Comparison of ENCODE assay signal across 8 cellular contexts in genomic region chr16:67673712-67674580, GRCh38. TPM values are rescaled to one million over a fixed set of nuclear protein-coding genes. Genes with fewer than 3 reads are reported as not detected.
DNase-seq lines count a peak whose midpoint lies in the region; ATAC-seq and TF ChIP-seq lines count a peak whose summit lies in the region.

No MANE protein-coding gene starts in this region.

- H3K36me3 ChIP-seq in adipocyte (ENCODE audit: control insufficient read depth, insufficient read depth, low read length, severe bottlenecking) (no peaks in the 10 kb centered on the region), tibial nerve (peaks cover 0 to 11% (median 0%) of the 10 kb centered on the region in 3 donors)

- peak; percentile 24 to 82 for TF ChIP-seq EP300 in tibial nerve (IDR thresholded peaks at IDR 0.05)

- H3K9me3 ChIP-seq in adipocyte (ENCODE audit: control insufficient read depth, low read length) (no peaks in the 10 kb centered on the region), tibial nerve (no peaks in the 10 kb centered on the region)

- peak overlapping the region; percentile 69 for H3K9ac ChIP-seq in adipocyte (ENCODE audit: low read length)

- TF ChIP-seq POLR2A in tibial nerve (IDR thresholded peaks at IDR 0.05): no peak

- ATAC-seq in left colon (peak; percentile 67), HG02642 (IDR thresholded peaks at IDR 0.05; ENCODE audit: poor library complexity, unreplicated experiment) (no peak), omental fat pad (ENCODE audit: low FRiP score) (no peak)

- intact Hi-C loops in left colon (cut with DNase I, micrococcal nuclease): loop anchor here in 1 of 2 donors (10.0 kb wide), 1 partner anchor 131 kb away; the partner anchor contains the start of genes RANBP10 and TSNAXIP1

- WGBS in tibial nerve, 2 donors: 27 to 35% methylated on average over 17 to 18 of the region's 21 CpGs

- H3K4me1 ChIP-seq in adipocyte (ENCODE audit: control insufficient read depth, insufficient read depth, low read length) (peaks cover 40% of the 10 kb centered on the region), tibial nerve (peaks cover 0 to 42% (median 16%) of the 10 kb centered on the region in 4 donors)

- H3K4me3 ChIP-seq in adipocyte (ENCODE audit: low read length) (no peak overlapping the region), tibial nerve (no peak overlapping the region)

- peak overlapping the region; percentile 56 to 91 (median 76) for H3K27ac ChIP-seq in tibial nerve

- peak; percentile 1 for DNase-seq in NOMO-1 (lab: John Stamatoyannopoulos, UW; ENCODE audit: unreplicated experiment in 2 of 2)
- DNase-seq in NOMO-1 treated with dmso at 0.1 percent for 144 hours (lab: John Stamatoyannopoulos, UW; ENCODE audit: unreplicated experiment): no peak
- DNase-seq in adipocyte (ENCODE audit: low read depth): no peak
- peak; percentile 83 for DNase-seq in left colon
- DNase-seq in tibial nerve (ENCODE audit: low spot score in 2 of 2): peak; percentile 47 to 59
- no peak for DNase-seq in T1000 (lab: John Stamatoyannopoulos, UW)
- DNase-seq in omental fat pad (ENCODE audit: low spot score): no peak

- H3K27me3 ChIP-seq in adipocyte (replicated peaks; ENCODE audit: control insufficient read depth, insufficient read depth, low read length) (no peaks in the 10 kb centered on the region), tibial nerve (no peaks in the 10 kb centered on the region)

- TF ChIP-seq CTCF in tibial nerve (IDR thresholded peaks at IDR 0.05) (no peak), omental fat pad (IDR thresholded peaks at IDR 0.05) (no peak)

RNA-seq across cellular contexts. Expression of gene C16orf86, which starts 7.3 kb away (rescaled TPM):
- total RNA-seq in left colon: 1 to 10 TPM in 1 of 2 donors, under 1 TPM in 1; 0.92 to 1.5 TPM
- 10 to 100 TPM; 15.9 to 31.2 (median 25.5) TPM for total RNA-seq in tibial nerve
- 1 to 10 TPM; 5.0 to 8.3 (median 7.6) TPM for total RNA-seq in omental fat pad

RNA-seq across cellular contexts. Expression of gene ENKD1, which starts 7.4 kb away (rescaled TPM):
- 1 to 10 TPM; 7.4 to 9.0 TPM for total RNA-seq in left colon
- total RNA-seq in tibial nerve: 10 to 100 TPM; 32.6 to 53.8 (median 45.6) TPM
- 10 to 100 TPM in 3 of 4 donors, 1 to 10 TPM in 1; 7.7 to 17.8 (median 13.7) TPM for total RNA-seq in omental fat pad

RNA-seq across cellular contexts. Expression of gene PARD6A, which starts 13.2 kb away (rescaled TPM):
- total RNA-seq in left colon: 1 to 10 TPM; 4.1 to 4.4 TPM
- total RNA-seq in tibial nerve: 10 to 100 TPM in 2 of 4 donors, 1 to 10 TPM in 2; 3.7 to 16.2 (median 9.9) TPM
- 10 to 100 TPM in 1 of 4 donors, 1 to 10 TPM in 3; 3.2 to 12.5 (median 4.6) TPM for total RNA-seq in omental fat pad

RNA-seq across cellular contexts. Expression of gene ACD, which starts 13.9 kb away (rescaled TPM):
- total RNA-seq in left colon (1 to 10 TPM; 8.8 to 9.7 TPM), tibial nerve (10 to 100 TPM; 18.0 to 32.3 (median 20.7) TPM), omental fat pad (10 to 100 TPM in 3 of 4 donors, 1 to 10 TPM in 1; 9.5 to 21.3 (median 18.4) TPM)

RNA-seq across cellular contexts. Expression of gene CARMIL2, which starts 29.0 kb away (rescaled TPM):
- total RNA-seq in left colon (1 to 10 TPM; 2.1 to 3.7 TPM), tibial nerve (1 to 10 TPM in 3 of 4 donors, under 1 TPM in 1; 0.66 to 6.5 (median 1.7) TPM), omental fat pad (1 to 10 TPM in 3 of 4 donors, under 1 TPM in 1; 0.93 to 7.6 (median 2.4) TPM)

Comparison
In these comparisons a context has a peak if more than half of its experiments do, and no peak if none do; other contexts are left out.
1. DNase-seq: peak in NOMO-1 (2 of 2), left colon (2 of 2) and tibial nerve (2 of 2); none in NOMO-1 treated with dmso at 0.1 percent for 144 hours (single experiment), adipocyte (single experiment), T1000 (single experiment) and omental fat pad (single experiment).